8 cellular contexts compared by ENCODE assay signal in genomic region chr2:152335851-152336102, GRCh38. TPM values are rescaled to one million over a fixed set of nuclear protein-coding genes. Genes with fewer than 3 reads are reported as not detected.
DNase-seq lines count a peak whose midpoint lies in the region; ATAC-seq and TF ChIP-seq lines count a peak whose summit lies in the region.

No MANE protein-coding gene starts in this region.

- H3K36me3 ChIP-seq in body of pancreas (replicated peaks in 1 of 2; ENCODE audit: insufficient read depth in 1 of 2, low read depth in 2 of 2), result no peaks in the 10 kb centered on the region

- H3K4me1 ChIP-seq in body of pancreas, result peaks cover 18% of the 10 kb centered on the region

- intact Hi-C loops in body of pancreas (cut with DNase I), result loop anchor here (10.0 kb wide), 1 partner anchor 141 kb away; no protein-coding TSS in a partner anchor
- intact Hi-C loops in left colon (cut with DNase I, micrococcal nuclease), result loop anchor here in 1 of 2 donors (10.0 kb wide), 1 partner anchor 289 kb away; no protein-coding TSS in a partner anchor

- 0% methylated on average over 8 to 16 of the region's 17 CpGs for WGBS in body of pancreas, 2 donors

- TF ChIP-seq CTCF in body of pancreas (IDR thresholded peaks at IDR 0.05), result no peak

- no peak for TF ChIP-seq POLR2A in body of pancreas (IDR thresholded peaks at IDR 0.05)

- H3K27ac ChIP-seq in body of pancreas (peak overlapping the region; percentile 72 to 81 (median 76)), substantia nigra (ENCODE audit: low read depth, low read length, poor library complexity, severe bottlenecking) (peak overlapping the region; percentile 90)

- H3K27me3 ChIP-seq in body of pancreas, result no peaks in the 10 kb centered on the region

- ATAC-seq in body of pancreas (peak; percentile 5), left colon (peak; percentile 28)

- DNase-seq in NCI-H2227 (lab: John Stamatoyannopoulos, UW; ENCODE audit: unreplicated experiment), result peak; percentile 61
- no peak for DNase-seq in NCI-H2227 treated with DMSO at 0.1 percent for 48 hours (lab: John Stamatoyannopoulos, UW)
- DNase-seq in HK-2 (ENCODE audit: unreplicated experiment), result peak; percentile 36
- DNase-seq in body of pancreas, result peak in 1 of 4 donors; percentile 4
- DNase-seq in left colon, result peak in 1 of 2 donors; percentile 28
- DNase-seq in substantia nigra (lab: John Stamatoyannopoulos, UW), result peak in 8 of 49 donors; percentile 29 to 70 (median 58)
- DNase-seq in NCI-H1694 treated with DMSO at 0.1 percent for 48 hours (lab: John Stamatoyannopoulos, UW), result no peak
- DNase-seq in epidermal melanocyte (ENCODE audit: insufficient read length, low spot score), result no peak

- no peaks in the 10 kb centered on the region for H3K9me3 ChIP-seq in body of pancreas

- peak overlapping the region; percentile 79 to 84 for H3K4me3 ChIP-seq in body of pancreas

RNA-seq across cellular contexts. Expression of gene FMNL2, which starts 0.8 kb away (rescaled TPM):
- total RNA-seq in body of pancreas (10 to 100 TPM; 13.5 to 44.4 TPM), left colon (10 to 100 TPM; 14.8 to 14.9 TPM)

Comparison
In these comparisons a context has a peak if more than half of its experiments do, and no peak if none do; other contexts are left out.
1. DNase-seq: peak in NCI-H2227 (single experiment) and HK-2 (single experiment); none in NCI-H2227 treated with DMSO at 0.1 percent for 48 hours (single experiment), NCI-H1694 treated with DMSO at 0.1 percent for 48 hours (single experiment) and epidermal melanocyte (single experiment).